In genomic region chr11:129544691-129545090, GRCh38 we compare ENCODE assay signal across 3 cellular contexts.
"Had no signal": no experiment of that assay in that cellular context is flagged by ENCODE, and none has a peak within 500 bp of the region (broad histone marks: within the 10 kb centered on the region; RNA-seq: fewer than 3 reads in every experiment).

No MANE protein-coding gene starts in this region.

- H3K4me3 ChIP-seq: GM12878 had no signal

- ATAC-seq: GM12878 had no signal

- DNase-seq: GDM1, GF-D8 had no signal
